Comparison of ENCODE assay signal across 8 cellular contexts in genomic region chr5:32707394-32707997, GRCh38. TPM values are rescaled to one million over a fixed set of nuclear protein-coding genes. Genes with fewer than 3 reads are reported as not detected.
A peak's percentile ranks its signal among the peaks of the same experiment; 100 is the strongest.
DNase-seq lines count a peak whose midpoint lies in the region; ATAC-seq and TF ChIP-seq lines count a peak whose summit lies in the region.

No MANE protein-coding gene starts in this region.

- H4K20me1 ChIP-seq in PC-9 (ENCODE audit: insufficient read depth) (no peaks in the 10 kb centered on the region), fibroblast of lung (ENCODE audit: control insufficient read depth, extremely low read depth, insufficient read depth, low read length) (no peaks in the 10 kb centered on the region)

- intact Hi-C loops in activated CD8-positive, alpha-beta T cell treated with anti-CD3 and anti-CD28 coated beads for 36 hours (cut with micrococcal nuclease), result no loop called here
- intact Hi-C loops in PC-9 (cut with micrococcal nuclease; ENCODE audit: unreplicated experiment) (loop anchor here (1.0 to 10.0 kb wide), 7 partner anchors 65 to 716 kb away; partner anchors contain the start of gene MTMR12), transverse colon (cut with DNase I; ENCODE audit: low total_unique reads) (no loop called here)

- peak; percentile 55 for TF ChIP-seq CTCF in activated CD8-positive, alpha-beta T cell treated with anti-CD3 and anti-CD28 coated beads for 36 hours (IDR thresholded peaks at IDR 0.05)
- TF ChIP-seq CTCF in PC-9 (conservative IDR thresholded peaks at IDR 0.05), result peak; percentile 90
- peak; percentile 53 for TF ChIP-seq CTCF in fibroblast of lung (conservative IDR thresholded peaks at IDR 0.05 in 1 of 2, IDR thresholded peaks at IDR 0.05 in 1 of 2; ENCODE audit: low read depth in 1 of 2, low read length in 2 of 2)
- TF ChIP-seq CTCF in transverse colon (IDR thresholded peaks at IDR 0.05), result peak; percentile 18 to 41 (median 36)

- CTCF ChIA-PET in activated CD8-positive, alpha-beta T cell treated with anti-CD3 and anti-CD28 coated beads for 36 hours (lab: Charles Lee), result interaction anchor here (0.9 to 1.1 kb wide), 5 partner anchors 18 to 1228 kb away, joined by 3 to 4 read pairs (median 3); no protein-coding TSS in a partner anchor
- CTCF ChIA-PET in activated CD8-positive, alpha-beta T cell treated with anti-CD3 and anti-CD28 coated beads, Interleukin-2, amount 10 ng/mL, durations not matched to agents 7 days and 5 days (lab: Charles Lee), result interaction anchor here (0.7 to 1.4 kb wide), 4 partner anchors 20 to 680 kb away, joined by 3 to 5 read pairs (median 3); no protein-coding TSS in a partner anchor
- CTCF ChIA-PET in PC-9 (lab: Charles Lee), result interaction anchor here (0.5 to 1.1 kb wide), 13 partner anchors 121 to 1150 kb away, joined by 3 to 24 read pairs (median 5); no protein-coding TSS in a partner anchor

- WGBS in transverse colon (ENCODE audit: low coverage in 1 of 2), 2 donors, result 21 to 49% methylated on average over 2 of the region's 2 CpGs

- no peak overlapping the region for H2AFZ ChIP-seq in PC-9
- H2AFZ ChIP-seq in fibroblast of lung (ENCODE audit: low read length), result no peak overlapping the region

- H3K27ac ChIP-seq in PC-9, result no peak overlapping the region
- no peak overlapping the region for H3K27ac ChIP-seq in fibroblast of lung (ENCODE audit: insufficient read depth, low read length)
- no peak overlapping the region for H3K27ac ChIP-seq in transverse colon

- H3K4me2 ChIP-seq in PC-9 (no peak overlapping the region), fibroblast of lung (ENCODE audit: extremely low read depth, insufficient read depth, low read length) (no peak overlapping the region)

- no peak for DNase-seq in activated CD8-positive, alpha-beta T cell treated with anti-CD3 and anti-CD28 coated beads for 36 hours
- no peak for DNase-seq in activated CD8-positive, alpha-beta T cell treated with anti-CD3 and anti-CD28 coated beads, Interleukin-2, amount 10 ng/mL, durations not matched to agents 7 days and 5 days
- peak in 1 of 2 experiments; percentile 19 for DNase-seq in PC-9
- peak; percentile 34 to 63 for DNase-seq in fibroblast of lung (ENCODE audit: low read depth in 2 of 2)
- no peak for DNase-seq in transverse colon
- no peak for DNase-seq in NCI-H1436 treated with DMSO at 0.1 percent for 48 hours (lab: John Stamatoyannopoulos, UW)
- DNase-seq in stimulated activated CD4-positive, alpha-beta T cell treated with anti-CD3 and anti-CD28 coated beads, Interleukin-4, amount 100 ng/mL, for 1 hour, result no peak

- no peak for TF ChIP-seq POLR2A in transverse colon (IDR thresholded peaks at IDR 0.05)

- no peak overlapping the region for H3K4me3 Mint-ChIP-seq in activated CD8-positive, alpha-beta T cell treated with anti-CD3 and anti-CD28 coated beads for 36 hours
- no peak overlapping the region for H3K4me3 Mint-ChIP-seq in activated CD8-positive, alpha-beta T cell treated with anti-CD3 and anti-CD28 coated beads, Interleukin-2, amount 10 ng/mL, durations not matched to agents 7 days and 5 days

- peaks cover 18% of the 10 kb centered on the region for H3K27me3 ChIP-seq in PC-9 (ENCODE audit: insufficient read depth, low read depth)
- peaks cover 4% of the 10 kb centered on the region for H3K27me3 ChIP-seq in fibroblast of lung (ENCODE audit: control insufficient read depth, insufficient read depth, low read length)
- H3K27me3 ChIP-seq in transverse colon, result peaks cover 45% of the 10 kb centered on the region

- H3K36me3 Mint-ChIP-seq in activated CD8-positive, alpha-beta T cell treated with anti-CD3 and anti-CD28 coated beads for 36 hours (ENCODE audit: low read depth), result no peaks in the 10 kb centered on the region
- H3K36me3 Mint-ChIP-seq in activated CD8-positive, alpha-beta T cell treated with anti-CD3 and anti-CD28 coated beads, Interleukin-2, amount 10 ng/mL, durations not matched to agents 7 days and 5 days (ENCODE audit: low read depth), result no peaks in the 10 kb centered on the region

- BruUV-seq in PC-9 (replicated peaks; lab: Mats Ljungman, UMichigan), result no TSS peak

- peaks cover 51% of the 10 kb centered on the region for H3K27me3 Mint-ChIP-seq in activated CD8-positive, alpha-beta T cell treated with anti-CD3 and anti-CD28 coated beads for 36 hours
- H3K27me3 Mint-ChIP-seq in activated CD8-positive, alpha-beta T cell treated with anti-CD3 and anti-CD28 coated beads, Interleukin-2, amount 10 ng/mL, durations not matched to agents 7 days and 5 days (ENCODE audit: low read depth), result peaks cover 46% of the 10 kb centered on the region

- H3K9ac ChIP-seq in fibroblast of lung (ENCODE audit: insufficient read depth, low read length), result no peak overlapping the region

- peaks cover 29% of the 10 kb centered on the region for H3K4me1 Mint-ChIP-seq in activated CD8-positive, alpha-beta T cell treated with anti-CD3 and anti-CD28 coated beads for 36 hours (ENCODE audit: low read depth)
- H3K4me1 Mint-ChIP-seq in activated CD8-positive, alpha-beta T cell treated with anti-CD3 and anti-CD28 coated beads, Interleukin-2, amount 10 ng/mL, durations not matched to agents 7 days and 5 days (ENCODE audit: low read depth), result peaks cover 28% of the 10 kb centered on the region

- H3K4me3 ChIP-seq in PC-9 (no peak overlapping the region), fibroblast of lung (replicated peaks in 1 of 4; ENCODE audit: control extremely low read depth in 1 of 4, insufficient read depth in 1 of 4, low read depth in 3 of 4, low read length in 4 of 4) (no peak overlapping the region), transverse colon (no peak overlapping the region)

- H3K27ac Mint-ChIP-seq in activated CD8-positive, alpha-beta T cell treated with anti-CD3 and anti-CD28 coated beads for 36 hours, result no peak overlapping the region
- H3K27ac Mint-ChIP-seq in activated CD8-positive, alpha-beta T cell treated with anti-CD3 and anti-CD28 coated beads, Interleukin-2, amount 10 ng/mL, durations not matched to agents 7 days and 5 days, result no peak overlapping the region

- peaks cover 3% of the 10 kb centered on the region; the same call in 1 of the 2 replicates for H3F3A ChIP-seq in PC-9 (ENCODE audit: insufficient read depth, low read depth)

- no peaks in the 10 kb centered on the region for H3K9me3 ChIP-seq in PC-9 (ENCODE audit: insufficient read depth, low read depth)
- H3K9me3 ChIP-seq in fibroblast of lung (ENCODE audit: control insufficient read depth, insufficient read depth, low read depth, low read length), result no peaks in the 10 kb centered on the region
- H3K9me3 ChIP-seq in transverse colon, result no peaks in the 10 kb centered on the region

- no peaks in the 10 kb centered on the region for H3K36me3 ChIP-seq in PC-9 (ENCODE audit: low read depth)
- H3K36me3 ChIP-seq in fibroblast of lung (ENCODE audit: control insufficient read depth, insufficient read depth, low read length), result no peaks in the 10 kb centered on the region
- no peaks in the 10 kb centered on the region for H3K36me3 ChIP-seq in transverse colon

- no peaks in the 10 kb centered on the region for H3K79me2 ChIP-seq in PC-9 (ENCODE audit: low read depth)
- H3K79me2 ChIP-seq in fibroblast of lung (ENCODE audit: control insufficient read depth, insufficient read depth, low read length), result no peaks in the 10 kb centered on the region

- no peaks in the 10 kb centered on the region for H3K9me2 ChIP-seq in PC-9 (ENCODE audit: insufficient read depth)

- no peak for ATAC-seq in activated CD8-positive, alpha-beta T cell treated with anti-CD3 and anti-CD28 coated beads for 36 hours
- ATAC-seq in activated CD8-positive, alpha-beta T cell treated with anti-CD3 and anti-CD28 coated beads, Interleukin-2, amount 10 ng/mL, durations not matched to agents 7 days and 5 days, result no peak
- no peak for ATAC-seq in HG03342 (IDR thresholded peaks at IDR 0.05; ENCODE audit: unreplicated experiment)

- POLR2A ChIA-PET in activated CD8-positive, alpha-beta T cell treated with anti-CD3 and anti-CD28 coated beads for 36 hours (lab: Charles Lee), result no interaction called here
- POLR2A ChIA-PET in activated CD8-positive, alpha-beta T cell treated with anti-CD3 and anti-CD28 coated beads, Interleukin-2, amount 10 ng/mL, durations not matched to agents 7 days and 5 days (lab: Charles Lee), result no interaction called here
- POLR2A ChIA-PET in PC-9 (lab: Charles Lee; ENCODE audit: unreplicated experiment), result no interaction called here

- in situ Hi-C loops in transverse colon (cut with MboI; ENCODE audit: low pct_ligation_motif_present in 1 of 4, low pct_unique_long_range_greater_than_20kb in 1 of 4, low sequenced_read_pairs in 3 of 4), result loop anchor here in 3 of 4 donors (25.0 kb wide), 1 partner anchor 705 kb away; no protein-coding TSS in a partner anchor

- no peaks in the 10 kb centered on the region for H3K9me3 Mint-ChIP-seq in activated CD8-positive, alpha-beta T cell treated with anti-CD3 and anti-CD28 coated beads for 36 hours
- H3K9me3 Mint-ChIP-seq in activated CD8-positive, alpha-beta T cell treated with anti-CD3 and anti-CD28 coated beads, Interleukin-2, amount 10 ng/mL, durations not matched to agents 7 days and 5 days (ENCODE audit: insufficient read depth), result no peaks in the 10 kb centered on the region

- no peak for TF ChIP-seq EP300 in transverse colon (IDR thresholded peaks at IDR 0.05; ENCODE audit: low read depth)

- H3K4me1 ChIP-seq in PC-9 (replicated peaks; ENCODE audit: insufficient read depth) (peaks cover 7% of the 10 kb centered on the region; the same call in 1 of the 2 replicates), fibroblast of lung (ENCODE audit: control insufficient read depth, extremely low read depth, insufficient read depth, low read length) (peaks cover 2% of the 10 kb centered on the region), transverse colon (peaks cover 0 to 25% (median 11%) of the 10 kb centered on the region in 4 donors)

RNA-seq across cellular contexts. Expression of gene NPR3, which starts 3.6 kb away (rescaled TPM):
- total RNA-seq in activated CD8-positive, alpha-beta T cell treated with anti-CD3 and anti-CD28 coated beads for 36 hours, result under 1 TPM; 0.05 to 0.16 TPM
- not detected for total RNA-seq in activated CD8-positive, alpha-beta T cell treated with anti-CD3 and anti-CD28 coated beads, Interleukin-2, amount 10 ng/mL, durations not matched to agents 7 days and 5 days
- total RNA-seq in PC-9 (2021), result 2.2 and 4.1 TPM in 2 replicates
- total RNA-seq in fibroblast of lung, result 1.5 and 14.9 TPM in 2 replicates
- 5.8 and 87.3 TPM in 2 replicates for polyA plus RNA-seq in fibroblast of lung
- polyA plus RNA-seq in fibroblast of lung (2012), result 4.7 and 71.5 TPM in 2 replicates
- 5.6 and 82.0 TPM in 2 replicates for polyA minus RNA-seq in fibroblast of lung (ENCODE audit: low replicate concordance)
- 10 to 100 TPM in 1 of 4 donors, 1 to 10 TPM in 2, under 1 TPM in 1; 0.60 to 19.8 (median 3.8) TPM for total RNA-seq in transverse colon

Comparison
In these comparisons a context has a peak if more than half of its experiments do, and no peak if none do; other contexts are left out.
1. DNase-seq: peak in fibroblast of lung (2 of 2); none in activated CD8-positive, alpha-beta T cell treated with anti-CD3 and anti-CD28 coated beads for 36 hours (single experiment), activated CD8-positive, alpha-beta T cell treated with anti-CD3 and anti-CD28 coated beads, Interleukin-2, amount 10 ng/mL, durations not matched to agents 7 days and 5 days (single experiment), transverse colon (single experiment), NCI-H1436 treated with DMSO at 0.1 percent for 48 hours (single experiment) and stimulated activated CD4-positive, alpha-beta T cell treated with anti-CD3 and anti-CD28 coated beads, Interleukin-4, amount 100 ng/mL, for 1 hour (single experiment).
2. CTCF ChIP-seq: peak in every context shown above with its lines; median percentile 90 in PC-9; 55 in activated CD8-positive, alpha-beta T cell treated with anti-CD3 and anti-CD28 coated beads for 36 hours; 53 in fibroblast of lung; 36 in transverse colon.